35 cellular contexts compared by ENCODE assay signal in genomic region chr4:35754047-35754446, GRCh38.
"Had no signal": no experiment of that assay in that cellular context is flagged by ENCODE, and none has a peak within 500 bp of the region (broad histone marks: within the 10 kb centered on the region; RNA-seq: fewer than 3 reads in every experiment).

No MANE protein-coding gene starts in this region.

- H3K4me2 ChIP-seq: KMS-11 had no signal

- H3K27ac ChIP-seq: KMS-11 had no signal

- H3K9me3 ChIP-seq: MG63 had no signal

- H3K27me3 ChIP-seq: MG63 had no signal

- H3K9ac ChIP-seq: KMS-11 had no signal

- H3K4me3 ChIP-seq: MG63 had no signal

- DNase-seq: Karpas-422, Kasumi-1, MG63, MM.1S, MV-4-11, NCI-H1048, NCI-H1092, NCI-H1092 treated with DMSO at 0.1 percent for 48 hours, NCI-H1105, NCI-H1105 treated with DMSO at 0.1 percent for 48 hours, NCI-H1417, NCI-H1417 treated with DMSO at 0.1 percent for 48 hours, NCI-H1436, NCI-H1436 treated with DMSO at 0.1 percent for 48 hours, NCI-H146, NCI-H1694, NCI-H1694 treated with DMSO at 0.1 percent for 48 hours, NCI-H187, NCI-H187 treated with DMSO at 0.1 percent for 48 hours, NCI-H1930, NCI-H2029, NCI-H2029 treated with DMSO at 0.1 percent for 48 hours, NCI-H2081, NCI-H2081 treated with DMSO at 0.1 percent for 48 hours, NCI-H2107, NCI-H2171, NCI-H2171 treated with DMSO at 0.1 percent for 48 hours, NCI-H2227 treated with DMSO at 0.1 percent for 48 hours, NCI-H226, NCI-H345, NCI-H446, NCI-H446 treated with DMSO at 0.1 percent for 48 hours, NCI-H510A, NCI-H510A treated with DMSO at 0.1 percent for 48 hours had no signal

- H3K36me3 ChIP-seq: MG63 had no signal
